In the genomic region with DNA sequence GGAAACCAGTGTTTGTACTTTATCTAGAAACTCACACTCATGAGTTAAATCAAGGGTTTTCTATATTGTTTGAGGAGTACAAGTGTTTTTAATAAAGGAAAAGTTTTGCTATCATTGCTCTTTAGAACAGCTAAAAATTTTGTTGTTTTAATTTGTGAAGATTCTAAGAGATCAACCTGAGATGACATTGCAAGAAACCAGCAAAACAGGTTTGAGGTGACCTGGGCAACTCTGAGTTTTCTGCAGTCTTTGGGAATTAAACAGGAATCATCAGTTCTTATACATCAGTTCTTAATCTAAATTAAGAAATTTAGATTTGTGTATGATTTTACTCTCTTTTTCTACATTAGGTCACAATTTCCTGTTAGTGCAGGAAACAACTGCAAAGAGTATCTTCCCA, we compare ENCODE assay signal across 13 cellular contexts.
DNase-seq lines count a peak whose midpoint lies in the region; ATAC-seq, FAIRE-seq and TF ChIP-seq lines count a peak whose summit lies in the region.
"Had no signal": no experiment of that assay in that cellular context is flagged by ENCODE, and none has a peak within 500 bp of the region (broad histone marks: within the 10 kb centered on the region; RNA-seq: fewer than 3 reads in every experiment).

No MANE protein-coding gene starts in this region.

- CTCF ChIA-PET in SK-N-SH (lab: Yijun Ruan, JAX): no interaction called here

- H3F3A ChIP-seq in SK-N-SH (replicated peaks; ENCODE audit: insufficient read depth) (peaks cover 11% of the 10 kb centered on the region), smooth muscle cell (ENCODE audit: low read depth) (no peaks in the 10 kb centered on the region)

- no peak for FAIRE-seq in GM12891 (lab: Jason Lieb, UNC)

- no peak for ATAC-seq in SK-N-SH treated with all-trans-retinoic acid at 6 μM for 48 hours
- ATAC-seq: gastrocnemius medialis had no signal

- POLR2A ChIA-PET in SK-N-SH (lab: Yijun Ruan, JAX): no interaction called here

- H3K79me2 ChIP-seq in SK-N-SH (ENCODE audit: insufficient read depth) (peaks cover 5% of the 10 kb centered on the region; the same call in 1 of the 2 replicates), smooth muscle cell (ENCODE audit: low read depth) (peaks cover 3% of the 10 kb centered on the region)

- H3K9me2 ChIP-seq in SK-N-SH: no peaks in the 10 kb centered on the region

- H3K9ac ChIP-seq in SK-N-SH (peak overlapping the region; percentile 46; the same call in 1 of the 2 replicates), smooth muscle cell (ENCODE audit: low read depth) (no peak overlapping the region)

- no peak for TF ChIP-seq CTCF in SK-N-SH (IDR thresholded peaks at IDR 0.05)
- no peak for TF ChIP-seq CTCF in epithelial cell of esophagus (IDR thresholded peaks at IDR 0.05; ENCODE audit: insufficient read depth, low read depth, low read length, missing control alignments)
- no peak for TF ChIP-seq CTCF in smooth muscle cell (IDR thresholded peaks at IDR 0.05; ENCODE audit: borderline replicate concordance, insufficient read depth, poor library complexity, severe bottlenecking)

- H3K27ac ChIP-seq in SK-N-SH (ENCODE audit: low read depth in 2 of 2, low read length in 1 of 2): peak overlapping the region in 1 of 2 experiments; percentile 79; a peak in 2 of 4 replicates
- peak overlapping the region; percentile 89 for H3K27ac ChIP-seq in smooth muscle cell (ENCODE audit: low read depth)

- H3K36me3 ChIP-seq in SK-N-SH (replicated peaks in 1 of 2; ENCODE audit: control insufficient read depth in 1 of 2, insufficient read depth in 2 of 2, low read length in 1 of 2): no peaks in the 10 kb centered on the region
- no peaks in the 10 kb centered on the region for H3K36me3 ChIP-seq in smooth muscle cell (ENCODE audit: low read depth)

- no peak for TF ChIP-seq EP300 in SK-N-SH (IDR thresholded peaks at IDR 0.05; ENCODE audit: borderline replicate concordance in 1 of 2, low read depth in 1 of 2, low read length in 1 of 2)

- no peak overlapping the region for H3K4me3 ChIP-seq in SK-N-SH (ENCODE audit: low read depth in 2 of 2, low read length in 1 of 2)
- no peak overlapping the region for H3K4me3 ChIP-seq in epithelial cell of esophagus (ENCODE audit: low read length)
- no peak overlapping the region for H3K4me3 ChIP-seq in smooth muscle cell
- H3K4me3 ChIP-seq: gastrocnemius medialis, tibial nerve had no signal

- peaks cover 2 to 14% of the 10 kb centered on the region in 2 experiments for H3K4me1 ChIP-seq in SK-N-SH (ENCODE audit: control insufficient read depth in 1 of 2, insufficient read depth in 2 of 2, low read depth in 1 of 2, low read length in 1 of 2)
- peaks cover 21% of the 10 kb centered on the region for H3K4me1 ChIP-seq in smooth muscle cell (ENCODE audit: low read depth)
- H3K4me1 ChIP-seq: gastrocnemius medialis had no signal

- H2AFZ ChIP-seq in SK-N-SH (ENCODE audit: low read depth) (no peak overlapping the region), smooth muscle cell (ENCODE audit: low read depth) (no peak overlapping the region)

- H3K27me3 ChIP-seq in SK-N-SH (ENCODE audit: insufficient read depth): no peaks in the 10 kb centered on the region
- no peaks in the 10 kb centered on the region for H3K27me3 ChIP-seq in smooth muscle cell (ENCODE audit: low read depth)
- H3K27me3 ChIP-seq: gastrocnemius medialis, tibial nerve had no signal

- in situ Hi-C loops in ACHN (cut with HindIII; ENCODE audit: low pct_ligation_motif_present, low pct_unique_long_range_greater_than_20kb, low sequenced_read_pairs): no loop called here

- H3K4me2 ChIP-seq in SK-N-SH (peak overlapping the region; percentile 18; the same call in 1 of the 2 replicates), smooth muscle cell (peak overlapping the region; percentile 51)

- no peak for TF ChIP-seq POLR2A in GM12891 (IDR thresholded peaks at IDR 0.05; ENCODE audit: low read depth, low read length)

- DNase-seq in SK-N-SH (no peak), NCI-H510A treated with DMSO at 0.1 percent for 48 hours (lab: John Stamatoyannopoulos, UW) (peak; percentile 89), epithelial cell of esophagus (ENCODE audit: low read depth) (peak; percentile 75), smooth muscle cell (lab: John Stamatoyannopoulos, UW; ENCODE audit: unreplicated experiment) (no peak), GM12891 (ENCODE audit: insufficient read length, low spot score) (no peak), ACHN (no peak), NCI-H187 treated with DMSO at 0.1 percent for 48 hours (lab: John Stamatoyannopoulos, UW) (no peak)
- DNase-seq: activated CD4-positive, alpha-beta T cell treated with anti-CD3 and anti-CD28 coated beads, Interleukin-2, amount 50 U/mL, for 1 hour; gastrocnemius medialis; NCI-H2107; SIG-M5 had no signal

- no peak for TF ChIP-seq RAD21 in SK-N-SH (IDR thresholded peaks at IDR 0.05; ENCODE audit: low read length)

- H4K20me1 ChIP-seq in SK-N-SH (ENCODE audit: insufficient read depth) (no peaks in the 10 kb centered on the region), smooth muscle cell (ENCODE audit: low read depth) (no peaks in the 10 kb centered on the region)

- no peaks in the 10 kb centered on the region for H3K9me3 ChIP-seq in SK-N-SH
- H3K9me3 ChIP-seq in smooth muscle cell (replicated peaks; ENCODE audit: low read depth): no peaks in the 10 kb centered on the region
- H3K9me3 ChIP-seq: gastrocnemius medialis had no signal

TF ChIP-seq in SK-N-SH, 30 proteins besides CTCF, POLR2A, EP300 and RAD21:
- TF ChIP-seq TEAD4 (IDR thresholded peaks at IDR 0.05; ENCODE audit: borderline replicate concordance, insufficient read depth) (no peak), GABPA (IDR thresholded peaks at IDR 0.05; ENCODE audit: low read depth) (no peak), YY1 (IDR thresholded peaks at IDR 0.05; ENCODE audit: low read depth) (no peak), ELF1 (IDR thresholded peaks at IDR 0.05) (no peak), RFX5 (IDR thresholded peaks at IDR 0.05; ENCODE audit: low read length) (no peak), FOXJ3 (CRISPR knock-in tag; IDR thresholded peaks at IDR 0.05) (no peak)
- TF ChIP-seq, protein P1, sequence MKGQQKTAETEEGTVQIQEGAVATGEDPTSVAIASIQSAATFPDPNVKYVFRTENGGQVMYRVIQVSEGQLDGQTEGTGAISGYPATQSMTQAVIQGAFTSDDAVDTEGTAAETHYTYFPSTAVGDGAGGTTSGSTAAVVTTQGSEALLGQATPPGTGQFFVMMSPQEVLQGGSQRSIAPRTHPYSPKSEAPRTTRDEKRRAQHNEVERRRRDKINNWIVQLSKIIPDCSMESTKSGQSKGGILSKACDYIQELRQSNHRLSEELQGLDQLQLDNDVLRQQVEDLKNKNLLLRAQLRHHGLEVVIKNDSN (IDR thresholded peaks at IDR 0.05; ENCODE audit: borderline replicate concordance, low read depth): no peak
TF ChIP-seq in SK-N-SH: peak in this region for 0.

TF ChIP-seq in SK-N-SH treated with all-trans-retinoic acid at 6 μM for 48 hours, 23 proteins besides CTCF, POLR2A, EP300 and RAD21 (continues in another document):
- no peak for TF ChIP-seq ARNTL (CRISPR knock-in tag; IDR thresholded peaks at IDR 0.05; ENCODE audit: borderline replicate concordance, low read depth)
- TF ChIP-seq, protein P2, sequence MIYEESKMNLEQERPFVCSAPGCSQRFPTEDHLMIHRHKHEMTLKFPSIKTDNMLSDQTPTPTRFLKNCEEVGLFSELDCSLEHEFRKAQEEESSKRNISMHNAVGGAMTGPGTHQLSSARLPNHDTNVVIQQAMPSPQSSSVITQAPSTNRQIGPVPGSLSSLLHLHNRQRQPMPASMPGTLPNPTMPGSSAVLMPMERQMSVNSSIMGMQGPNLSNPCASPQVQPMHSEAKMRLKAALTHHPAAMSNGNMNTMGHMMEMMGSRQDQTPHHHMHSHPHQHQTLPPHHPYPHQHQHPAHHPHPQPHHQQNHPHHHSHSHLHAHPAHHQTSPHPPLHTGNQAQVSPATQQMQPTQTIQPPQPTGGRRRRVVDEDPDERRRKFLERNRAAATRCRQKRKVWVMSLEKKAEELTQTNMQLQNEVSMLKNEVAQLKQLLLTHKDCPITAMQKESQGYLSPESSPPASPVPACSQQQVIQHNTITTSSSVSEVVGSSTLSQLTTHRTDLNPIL (CRISPR knock-in tag; IDR thresholded peaks at IDR 0.05; ENCODE audit: low read depth): no peak
- TF ChIP-seq TOX (CRISPR knock-in tag; IDR thresholded peaks at IDR 0.05; ENCODE audit: borderline replicate concordance): no peak
- no peak for TF ChIP-seq GLIS3 (CRISPR knock-in tag; IDR thresholded peaks at IDR 0.05)

TF ChIP-seq in GM12891, 5 proteins besides CTCF, POLR2A, EP300 and RAD21:
- no peak for TF ChIP-seq POU2F2 (IDR thresholded peaks at IDR 0.05; ENCODE audit: low read depth, low read length)
- TF ChIP-seq PAX5 (IDR thresholded peaks at IDR 0.05; ENCODE audit: insufficient read depth, low read length, severe bottlenecking): no peak
- TF ChIP-seq SPI1 (IDR thresholded peaks at IDR 0.05; ENCODE audit: low read depth, low read length): no peak
- TF ChIP-seq POLR2AphosphoS5 (IDR thresholded peaks at IDR 0.05; ENCODE audit: low read depth, low read length): no peak
- no peak for TF ChIP-seq TAF1 (IDR thresholded peaks at IDR 0.05; ENCODE audit: low read depth, low read length)

Comparison
In these comparisons a context has a peak if more than half of its experiments do, and no peak if none do; other contexts are left out.
1. DNase-seq: peak in NCI-H510A treated with DMSO at 0.1 percent for 48 hours (single experiment) and epithelial cell of esophagus (single experiment); none in SK-N-SH (single experiment), smooth muscle cell (single experiment), GM12891 (single experiment), ACHN (single experiment) and NCI-H187 treated with DMSO at 0.1 percent for 48 hours (single experiment).